In the genomic region with DNA sequence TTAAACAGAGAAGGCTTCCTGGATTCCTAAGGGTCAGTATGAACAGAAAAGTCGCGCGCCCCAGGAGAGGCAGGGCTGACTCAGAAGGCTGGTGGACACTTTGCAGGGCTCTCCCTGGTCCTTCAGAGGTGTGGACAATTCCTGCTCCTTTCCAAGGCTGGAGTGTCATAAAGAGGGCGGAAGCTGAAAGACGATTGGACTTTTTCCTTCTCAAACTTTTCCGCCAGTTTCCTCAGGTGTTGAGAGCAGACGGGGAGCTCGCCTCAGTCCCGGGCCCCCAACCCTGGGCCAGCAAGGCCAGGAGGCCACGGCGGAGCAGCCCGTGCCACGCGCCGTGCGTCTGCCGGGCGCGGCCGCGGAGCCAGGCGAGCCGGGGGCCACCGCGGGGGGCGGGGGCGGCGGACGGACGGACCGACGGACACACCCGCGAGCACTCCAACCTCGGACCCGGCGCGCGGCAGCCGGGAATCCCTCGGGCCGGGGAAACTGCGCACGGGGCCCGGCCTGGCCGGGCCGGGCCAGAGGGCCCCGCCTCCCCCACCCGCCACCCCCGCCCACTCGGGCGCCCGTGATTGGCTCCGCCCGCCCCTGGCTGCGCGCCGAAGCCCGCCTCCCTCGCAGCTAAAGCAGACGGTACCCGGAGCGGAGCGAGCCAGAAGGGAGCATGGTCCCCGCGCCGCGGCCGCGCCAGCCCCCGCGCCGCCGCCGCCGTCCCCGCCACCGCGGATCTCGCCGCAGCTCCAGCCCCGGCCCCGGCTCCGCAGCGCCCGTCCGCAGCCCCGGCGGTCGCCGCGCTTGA, we compare ENCODE assay signal across 8 cellular contexts. TPM values are rescaled to one million over a fixed set of nuclear protein-coding genes. Genes with fewer than 3 reads are reported as not detected.
DNase-seq lines count a peak whose midpoint lies in the region; ATAC-seq and TF ChIP-seq lines count a peak whose summit lies in the region.

A gene (plus strand): TSS at position 629 of the 799 bp plus-strand sequence. CDS start 177,018 bp downstream, outside the sequence.

- DNase-seq in DMS 273 (lab: John Stamatoyannopoulos, UW; ENCODE audit: unreplicated experiment), result peak; percentile 93
- DNase-seq in HPDE6-E6E7 (ENCODE audit: extremely low spot score), result peak; percentile 86
- DNase-seq in adipocyte (ENCODE audit: low read depth), result peak; percentile 91
- DNase-seq in left ventricle myocardium inferior, result peak; percentile 87
- peak; percentile 90 to 94 for DNase-seq in psoas muscle
- DNase-seq in uterus, result peak; percentile 87 to 90

- no peaks in the 10 kb centered on the region for H3K27me3 ChIP-seq in adipocyte (replicated peaks; ENCODE audit: control insufficient read depth, insufficient read depth, low read length)
- peaks cover 87% of the 10 kb centered on the region for H3K27me3 ChIP-seq in left ventricle myocardium inferior (ENCODE audit: low read depth)
- peaks cover 0 to 37% (median 3%) of the 10 kb centered on the region in 3 donors for H3K27me3 ChIP-seq in psoas muscle (ENCODE audit: insufficient read depth in 3 of 3, low read length in 2 of 3)
- no peaks in the 10 kb centered on the region for H3K27me3 ChIP-seq in uterus

- peak; percentile 83 for TF ChIP-seq POLR2A in uterus (IDR thresholded peaks at IDR 0.05)

- H3K9me3 ChIP-seq in adipocyte (ENCODE audit: control insufficient read depth, low read length) (no peaks in the 10 kb centered on the region), left ventricle myocardium inferior (replicated peaks) (no peaks in the 10 kb centered on the region), psoas muscle (no peaks in the 10 kb centered on the region), uterus (no peaks in the 10 kb centered on the region)

- intact Hi-C loops in left ventricle myocardium inferior (cut with micrococcal nuclease), result no loop called here
- intact Hi-C loops in psoas muscle (cut with DNase I), result no loop called here
- intact Hi-C loops in uterus (cut with DNase I; ENCODE audit: low total_unique reads), result no loop called here

- TF ChIP-seq CTCF in left ventricle myocardium inferior (IDR thresholded peaks at IDR 0.05; ENCODE audit: borderline replicate concordance) (no peak), psoas muscle (IDR thresholded peaks at IDR 0.05) (no peak), uterus (IDR thresholded peaks at IDR 0.05) (no peak)

- no peaks in the 10 kb centered on the region for H3K36me3 ChIP-seq in adipocyte (ENCODE audit: control insufficient read depth, insufficient read depth, low read length, severe bottlenecking)
- no peaks in the 10 kb centered on the region for H3K36me3 ChIP-seq in left ventricle myocardium inferior
- H3K36me3 ChIP-seq in psoas muscle (ENCODE audit: insufficient read depth in 1 of 2, low read depth in 1 of 2), result no peaks in the 10 kb centered on the region
- no peaks in the 10 kb centered on the region for H3K36me3 ChIP-seq in uterus

- H3K4me1 ChIP-seq in adipocyte (ENCODE audit: control insufficient read depth, insufficient read depth, low read length), result peaks cover 31% of the 10 kb centered on the region
- peaks cover 27% of the 10 kb centered on the region for H3K4me1 ChIP-seq in left ventricle myocardium inferior
- peaks cover 23% of the 10 kb centered on the region for H3K4me1 ChIP-seq in psoas muscle
- no peaks in the 10 kb centered on the region for H3K4me1 ChIP-seq in uterus

- H3K9ac ChIP-seq in adipocyte (ENCODE audit: low read length), result peak within 1 kb of the TSS; percentile 93

- H3K27ac ChIP-seq in left ventricle myocardium inferior (replicated peaks) (peak within 1 kb of the TSS; percentile 64), psoas muscle (peak within 1 kb of the TSS; percentile 68), uterus (peak within 1 kb of the TSS; percentile 87 to 91)

- H3K4me3 ChIP-seq in adipocyte (ENCODE audit: low read length) (peak within 1 kb of the TSS; percentile 96), left ventricle myocardium inferior (peak within 1 kb of the TSS; percentile 75), psoas muscle (peak within 1 kb of the TSS; percentile 76), uterus (peak within 1 kb of the TSS; percentile 70 to 81)

- ATAC-seq in GM21360 (IDR thresholded peaks at IDR 0.05; ENCODE audit: unreplicated experiment), result peak; percentile 54
- peak; percentile 45 for ATAC-seq in SK-N-SH treated with all-trans-retinoic acid at 6 μM for 48 hours
- peak; percentile 74 to 81 (median 76) for ATAC-seq in psoas muscle

- 5 to 12% (median 8%) methylated on average over 41 to 92 of the region's 92 CpGs for WGBS in psoas muscle, 3 donors

TF ChIP-seq in SK-N-SH treated with all-trans-retinoic acid at 6 μM for 48 hours, 23 proteins besides CTCF, POLR2A, EP300 and RAD21:
- no peak for TF ChIP-seq ZFP3 (CRISPR knock-in tag; IDR thresholded peaks at IDR 0.05)
- no peak for TF ChIP-seq ZFP30 (CRISPR knock-in tag; IDR thresholded peaks at IDR 0.05)
- TF ChIP-seq GLIS3 (CRISPR knock-in tag; IDR thresholded peaks at IDR 0.05), result no peak

RNA-seq across cellular contexts. Expression of the gene that starts here (rescaled TPM):
- total RNA-seq in left ventricle myocardium inferior (1.1 TPM), psoas muscle (10 to 100 TPM in 1 of 4 donors, 1 to 10 TPM in 3; 4.4 to 14.1 (median 7.7) TPM), uterus (10 to 100 TPM in 2 of 4 donors, 1 to 10 TPM in 2; 4.8 to 17.0 (median 10.5) TPM)
- polyA plus RNA-seq in psoas muscle, result 10 to 100 TPM in 1 of 3 donors, 1 to 10 TPM in 2; 4.7 to 13.3 (median 6.4) TPM

Comparison
In these comparisons a context has a peak if more than half of its experiments do, and no peak if none do; other contexts are left out.
1. Peak in every context shown above with its lines: DNase-seq, ATAC-seq, H3K4me3 ChIP-seq and H3K27ac ChIP-seq.